In genomic region chr9:137168575-137168906, GRCh38 we compare ENCODE assay signal across 1 cellular context.
TF ChIP-seq lines count a peak whose summit lies in the region.

No MANE protein-coding gene starts in this region.

TF ChIP-seq in GM23338, 12 proteins besides CTCF, POLR2A, EP300 and RAD21 (continued from another document):
- TF ChIP-seq JUNB (IDR thresholded peaks at IDR 0.05; ENCODE audit: unreplicated experiment) (no peak), ZNF462 (CRISPR knock-in tag; IDR thresholded peaks at IDR 0.05) (no peak), ETS1 (IDR thresholded peaks at IDR 0.05) (no peak), EZH2phosphoT487 (IDR thresholded peaks at IDR 0.05; ENCODE audit: unreplicated experiment) (peak; percentile 26), ZNF114 (CRISPR knock-in tag; IDR thresholded peaks at IDR 0.05) (no peak)
TF ChIP-seq in GM23338: peak in this region for 2.
